2 cellular contexts compared by ENCODE assay signal in genomic region chr18:79030680-79031079, GRCh38.
TF ChIP-seq lines count a peak whose summit lies in the region.

No MANE protein-coding gene starts in this region.

TF ChIP-seq in Ishikawa, 13 proteins besides CTCF, POLR2A, EP300 and RAD21:
- 0 out of 2 replicates have a peak, but pooled peaks have one; percentile 17 for TF ChIP-seq USF1 (IDR thresholded peaks at IDR 0.05)
- TF ChIP-seq MAX (IDR thresholded peaks at IDR 0.05) = peak; percentile 71
- peak; percentile 80 for TF ChIP-seq TEAD4 (IDR thresholded peaks at IDR 0.05)
- no peak for TF ChIP-seq ZBTB7A (IDR thresholded peaks at IDR 0.05; ENCODE audit: low read depth)
- TF ChIP-seq TAF1 (IDR thresholded peaks at IDR 0.05; ENCODE audit: low read depth) = no peak

TF ChIP-seq in H1, 55 proteins besides CTCF, POLR2A, EP300 and RAD21:
- TF ChIP-seq CHD2 (IDR thresholded peaks at IDR 0.05; ENCODE audit: low read length) (no peak), CHD7 (IDR thresholded peaks at IDR 0.05; ENCODE audit: insufficient replicate concordance, low read length) (no peak), SUZ12 (IDR thresholded peaks at IDR 0.05; ENCODE audit: low read length) (no peak), MAX (IDR thresholded peaks at IDR 0.05) (no peak), BACH1 (IDR thresholded peaks at IDR 0.05; ENCODE audit: low read length) (no peak), CBX5 (IDR thresholded peaks at IDR 0.05; ENCODE audit: low read depth, low read length) (no peak), JUN (IDR thresholded peaks at IDR 0.05; ENCODE audit: low read depth, low read length) (no peak), ZNF274 (IDR thresholded peaks at IDR 0.05; ENCODE audit: borderline replicate concordance, extremely low read depth, low read length) (no peak), BCL11A (IDR thresholded peaks at IDR 0.05; ENCODE audit: low read depth in 2 of 2, low read length in 2 of 2) (no peak), CEBPB (IDR thresholded peaks at IDR 0.05; ENCODE audit: low read depth, low read length) (no peak), ATF3 (IDR thresholded peaks at IDR 0.05; ENCODE audit: insufficient read depth, low read depth, low read length) (no peak)
TF ChIP-seq in H1: peak in this region for 0.
